Comparison of ENCODE assay signal across 21 cellular contexts in genomic region chr5:125337222-125337768, GRCh38.
"Had no signal": no experiment of that assay in that cellular context is flagged by ENCODE, and none has a peak within 500 bp of the region (broad histone marks: within the 10 kb centered on the region; RNA-seq: fewer than 3 reads in every experiment).

No MANE protein-coding gene starts in this region.

- H3K4me1 ChIP-seq: transverse colon had no signal

- DNase-seq: activated CD4-positive, alpha-beta T cell treated with anti-CD3 and anti-CD28 coated beads for 4 hours; activated CD8-positive, alpha-beta T cell treated with anti-CD3 and anti-CD28 coated beads for 36 hours; activated effector memory CD4-positive, alpha-beta T cell treated with anti-CD3 and anti-CD28 coated beads, Interleukin-2, amount 50 U/mL, for 16 hours; activated T-cell treated with anti-CD3 and anti-CD28 coated beads, Interleukin-2, amount 50 U/mL, for 48 hours; amniotic stem cell; cortex of kidney; effector CD8-positive, alpha-beta T cell; esophagus squamous epithelium; foreskin melanocyte; kidney glomerular epithelial cell; posterior cingulate gyrus; stimulated activated CD4-positive, alpha-beta T cell treated with anti-CD3 and anti-CD28 coated beads, Interleukin-15, amount 100 ng/mL, for 24 hours; stimulated activated CD4-positive, alpha-beta T cell treated with anti-CD3 and anti-CD28 coated beads, Interleukin-4, amount 100 ng/mL, for 1 hour; stimulated activated naive B cell treated with anti-CD40 and anti-IgM and Interleukin-4, amounts not matched to agents 10 μg/mL and 1 μg/mL and 100 μg/mL, for 72 hours; T-helper 17 cell; transverse colon had no signal

- H3K4me3 Mint-ChIP-seq: activated CD8-positive, alpha-beta T cell treated with anti-CD3 and anti-CD28 coated beads for 36 hours; central memory CD8-positive, alpha-beta T cell; mesothelial cell of epicardium; stimulated activated naive B cell treated with anti-CD40 and anti-IgM and Interleukin-4, amounts not matched to agents 10 μg/mL and 1 μg/mL and 100 μg/mL, for 72 hours; T-helper 17 cell; WTC11 had no signal

- H3K27ac ChIP-seq: esophagus squamous epithelium, skin epidermis, transverse colon had no signal

- ATAC-seq: activated CD8-positive, alpha-beta T cell treated with anti-CD3 and anti-CD28 coated beads for 36 hours; activated naive CD4-positive, alpha-beta T cell treated with anti-CD3 and anti-CD28 coated beads, Interleukin-2, amount 50 U/mL, for 72 hours; T-helper 17 cell; WTC11 had no signal

- H3K4me1 Mint-ChIP-seq: central memory CD8-positive, alpha-beta T cell; T-helper 17 cell had no signal

- H3K4me3 ChIP-seq: esophagus squamous epithelium, skin epidermis, transverse colon had no signal

- H3K27me3 Mint-ChIP-seq: activated CD8-positive, alpha-beta T cell treated with anti-CD3 and anti-CD28 coated beads for 36 hours; central memory CD8-positive, alpha-beta T cell; T-helper 17 cell had no signal

- H3K36me3 Mint-ChIP-seq: activated naive CD4-positive, alpha-beta T cell treated with anti-CD3 and anti-CD28 coated beads, Interleukin-2, amount 50 U/mL, for 72 hours; mesothelial cell of epicardium; WTC11 had no signal

- H3K36me3 ChIP-seq: esophagus squamous epithelium, transverse colon had no signal

- H3K27me3 ChIP-seq: esophagus squamous epithelium, transverse colon had no signal

- H3K9me3 ChIP-seq: esophagus squamous epithelium, transverse colon had no signal

- H3K27ac Mint-ChIP-seq: activated CD8-positive, alpha-beta T cell treated with anti-CD3 and anti-CD28 coated beads for 36 hours; activated naive CD4-positive, alpha-beta T cell treated with anti-CD3 and anti-CD28 coated beads, Interleukin-2, amount 50 U/mL, for 72 hours; mesothelial cell of epicardium; T-helper 17 cell; WTC11 had no signal

- H3K9me3 Mint-ChIP-seq: activated CD8-positive, alpha-beta T cell treated with anti-CD3 and anti-CD28 coated beads for 36 hours; mesothelial cell of epicardium; WTC11 had no signal
